14 cellular contexts compared by ENCODE assay signal in the genomic region with DNA sequence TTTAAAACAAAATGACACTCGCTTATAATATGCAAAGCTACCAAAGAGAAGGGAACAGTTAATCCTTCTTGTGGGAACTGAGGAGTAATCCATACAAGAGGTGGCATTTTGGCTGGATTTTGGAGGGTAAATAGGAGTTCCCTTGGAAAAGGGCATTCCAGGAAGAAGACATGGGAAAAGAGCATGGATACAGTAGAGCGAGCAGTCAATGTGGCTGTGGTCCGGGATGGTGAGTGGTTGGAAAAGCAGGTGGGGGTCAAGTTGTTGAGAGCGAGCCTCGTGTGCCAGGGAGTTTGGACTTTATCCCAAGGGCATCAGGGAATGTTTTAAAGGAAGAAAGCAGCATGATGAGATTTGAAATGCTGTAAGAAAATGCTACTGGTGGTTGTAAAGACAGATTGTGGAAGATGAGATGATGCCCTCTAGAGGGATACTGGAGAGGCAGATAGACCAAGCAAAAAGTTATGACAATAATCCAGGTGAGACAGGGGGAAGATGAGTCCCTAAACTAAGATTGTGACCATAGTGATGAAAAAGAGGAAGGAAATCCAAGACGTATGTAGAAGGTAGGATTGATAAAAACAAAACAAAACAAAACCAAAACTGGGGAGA. TPM values are rescaled to one million over a fixed set of nuclear protein-coding genes. Genes with fewer than 3 reads are reported as not detected.
DNase-seq lines count a peak whose midpoint lies in the region; ATAC-seq and TF ChIP-seq lines count a peak whose summit lies in the region.
"Had no signal": no experiment of that assay in that cellular context is flagged by ENCODE, and none has a peak within 500 bp of the region (broad histone marks: within the 10 kb centered on the region; RNA-seq: fewer than 3 reads in every experiment).

No MANE protein-coding gene starts in this region.

- H3K4me3 Mint-ChIP-seq in naive B cell: peak overlapping the region in 1 of 8 donors; percentile 0
- H3K4me3 Mint-ChIP-seq: activated CD4-positive, alpha-beta T cell treated with anti-CD3 and anti-CD28 coated beads, Interleukin-2, amount 10 ng/mL, durations not matched to agents 24 days and 14 days had no signal

- DNase-seq in GM10266 (ENCODE audit: extremely low spot score): no peak
- DNase-seq in astrocyte of the spinal cord (ENCODE audit: low read depth, low spot score): no peak
- peak; percentile 48 for DNase-seq in naive B cell
- no peak for DNase-seq in NCI-H524 (lab: John Stamatoyannopoulos, UW)
- no peak for DNase-seq in NCI-H1105 (lab: John Stamatoyannopoulos, UW)
- DNase-seq in activated gamma-delta T cell (lab: John Stamatoyannopoulos, UW): no peak
- DNase-seq: activated CD4-positive, alpha-beta T cell treated with anti-CD3 and anti-CD28 coated beads, Interleukin-2, amount 10 ng/mL, durations not matched to agents 24 days and 14 days; activated naive CD4-positive, alpha-beta T cell treated with Interleukin-2 at 50 U/mL for 16 hours; foreskin melanocyte; kidney; SJCRH30 had no signal

- ATAC-seq in HG02885 (IDR thresholded peaks at IDR 0.05; ENCODE audit: poor library complexity, unreplicated experiment) (peak; percentile 44), naive B cell (ENCODE audit: low read depth in 2 of 2) (peak; percentile 94 to 95)

- H3K4me1 Mint-ChIP-seq in naive B cell: peaks cover 30 to 35% (median 34%) of the 10 kb centered on the region in 3 donors

- no peaks in the 10 kb centered on the region for H3K27me3 Mint-ChIP-seq in naive B cell

- peaks cover 0 to 5% (median 0%) of the 10 kb centered on the region in 7 donors for H3K9me3 Mint-ChIP-seq in naive B cell
- H3K9me3 Mint-ChIP-seq: activated CD4-positive, alpha-beta T cell treated with anti-CD3 and anti-CD28 coated beads, Interleukin-2, amount 10 ng/mL, durations not matched to agents 24 days and 14 days had no signal

- in situ Hi-C loops in astrocyte of the spinal cord (cut with HindIII; ENCODE audit: low sequenced_read_pairs): no loop called here

- TF ChIP-seq CTCF in GM10266 (IDR thresholded peaks at IDR 0.05; ENCODE audit: control insufficient read depth, insufficient read depth, low read depth, missing control alignments) (peak; percentile 26), astrocyte of the spinal cord (IDR thresholded peaks at IDR 0.05; ENCODE audit: low read depth, low read length) (peak; percentile 20)

- no peaks in the 10 kb centered on the region for H3K36me3 Mint-ChIP-seq in naive B cell

- H3K27ac Mint-ChIP-seq in naive B cell: peak overlapping the region; percentile 32 to 78 (median 63)
- H3K27ac Mint-ChIP-seq: activated CD4-positive, alpha-beta T cell treated with anti-CD3 and anti-CD28 coated beads, Interleukin-2, amount 10 ng/mL, durations not matched to agents 24 days and 14 days had no signal

- no peak overlapping the region for H3K4me3 ChIP-seq in astrocyte of the spinal cord (ENCODE audit: low read depth, low read length)
- H3K4me3 ChIP-seq: coronary artery, SJCRH30 had no signal

RNA-seq across cellular contexts. Expression of a gene that starts 3.8 kb away (rescaled TPM):
- under 1 TPM in 2 of 6 donors, not detected in 4; 0.32 to 0.36 TPM for polyA plus RNA-seq in naive B cell (ENCODE audit: low read depth in 6 of 6)
- polyA plus RNA-seq: neural cell had no signal
